ENCODE assay signal across 8 cellular contexts in genomic region chr20:25399038-25399430, GRCh38. TPM values are rescaled to one million over a fixed set of nuclear protein-coding genes. Genes with fewer than 3 reads are reported as not detected.
A peak's percentile ranks its signal among the peaks of the same experiment; 100 is the strongest.
DNase-seq lines count a peak whose midpoint lies in the region; ATAC-seq and TF ChIP-seq lines count a peak whose summit lies in the region.

No MANE protein-coding gene starts in this region.

- no peaks in the 10 kb centered on the region for H4K20me1 ChIP-seq in MM.1S (ENCODE audit: insufficient read depth, low read length)
- H4K20me1 ChIP-seq in PC-9 (ENCODE audit: insufficient read depth) = no peaks in the 10 kb centered on the region

- POLR2A ChIA-PET in BJ (lab: Charles Lee) (no interaction called here), PC-9 (lab: Charles Lee; ENCODE audit: unreplicated experiment) (interaction anchor here (0.6 kb wide), 1 partner anchor 35 kb away, joined by 3 read pairs; no protein-coding TSS in a partner anchor)

- peaks cover 8% of the 10 kb centered on the region for H3K4me1 ChIP-seq in MM.1S (ENCODE audit: low read length)
- H3K4me1 ChIP-seq in PC-9 (replicated peaks; ENCODE audit: insufficient read depth) = peaks cover 25% of the 10 kb centered on the region
- peaks cover 0 to 4% of the 10 kb centered on the region in 2 donors for H3K4me1 ChIP-seq in left lung
- H3K4me1 ChIP-seq in tibial artery = peaks cover 0 to 4% (median 0%) of the 10 kb centered on the region in 4 donors

- intact Hi-C loops in PC-9 (cut with micrococcal nuclease; ENCODE audit: unreplicated experiment) = loop anchor here (1.0 to 2.0 kb wide), 7 partner anchors 62 to 406 kb away; no protein-coding TSS in a partner anchor
- intact Hi-C loops in left lung (cut with DNase I) = loop anchor here in 1 of 2 donors (10.0 kb wide), 1 partner anchor 104 kb away; no protein-coding TSS in a partner anchor
- intact Hi-C loops in tibial artery (cut with DNase I; ENCODE audit: low total_unique reads) = loop anchor here (5.0 to 10.0 kb wide), 3 partner anchors 87 to 334 kb away; partner anchors contain the start of gene ENTPD6

- CTCF ChIA-PET in BJ (lab: Yijun Ruan, JAX) (interaction anchor here (0.5 to 6.4 kb wide), 27 partner anchors 9 to 600 kb away, joined by 3 to 71 read pairs (median 4); partner anchors contain the start of genes ENTPD6 and GINS1), PC-9 (lab: Charles Lee) (interaction anchor here (0.5 to 2.4 kb wide), 13 partner anchors 9 to 405 kb away, joined by 3 to 12 read pairs (median 4); partner anchors contain the start of genes APMAP and GINS1)

- no peaks in the 10 kb centered on the region for H3K9me2 ChIP-seq in MM.1S (replicated peaks; ENCODE audit: insufficient read depth, low read length)
- no peaks in the 10 kb centered on the region for H3K9me2 ChIP-seq in PC-9 (ENCODE audit: insufficient read depth)

- H3K9ac ChIP-seq in MM.1S (ENCODE audit: low read length) = no peak overlapping the region

- H3K79me2 ChIP-seq in MM.1S (ENCODE audit: low read length) = no peaks in the 10 kb centered on the region
- H3K79me2 ChIP-seq in PC-9 (ENCODE audit: low read depth) = no peaks in the 10 kb centered on the region

- H3K4me2 ChIP-seq in MM.1S (ENCODE audit: low read depth, low read length) (no peak overlapping the region), PC-9 (peak overlapping the region; percentile 51)

- H3K36me3 ChIP-seq in BJ (ENCODE audit: control insufficient read depth, insufficient read depth, low read length) (no peaks in the 10 kb centered on the region), MM.1S (replicated peaks; ENCODE audit: insufficient read depth, low read length) (no peaks in the 10 kb centered on the region), PC-9 (ENCODE audit: low read depth) (no peaks in the 10 kb centered on the region), left lung (no peaks in the 10 kb centered on the region), tibial artery (no peaks in the 10 kb centered on the region)

- H2AFZ ChIP-seq in MM.1S (ENCODE audit: low read length) (no peak overlapping the region), PC-9 (no peak overlapping the region)

- TF ChIP-seq CTCF in BJ (IDR thresholded peaks at IDR 0.05; ENCODE audit: insufficient read depth, low read depth, low read length) (peak; percentile 61), MM.1S (IDR thresholded peaks at IDR 0.05; ENCODE audit: low read length) (peak; percentile 56), PC-9 (conservative IDR thresholded peaks at IDR 0.05) (peak; percentile 65), choroid plexus epithelial cell (conservative IDR thresholded peaks at IDR 0.05; ENCODE audit: low read depth, low read length) (peak; percentile 69), left lung (IDR thresholded peaks at IDR 0.05) (peak; percentile 43 to 51), tibial artery (IDR thresholded peaks at IDR 0.05) (peak; percentile 58 to 60)

- H3K27me3 ChIP-seq in BJ (ENCODE audit: control insufficient read depth, insufficient read depth, low read length) (no peaks in the 10 kb centered on the region), MM.1S (replicated peaks; ENCODE audit: insufficient read depth, low read length) (no peaks in the 10 kb centered on the region), PC-9 (ENCODE audit: insufficient read depth, low read depth) (no peaks in the 10 kb centered on the region), left lung (no peaks in the 10 kb centered on the region), tibial artery (peaks cover 0 to 3% of the 10 kb centered on the region in 2 donors)

- H3K4me3 ChIP-seq in BJ (ENCODE audit: low read depth, low read length) = no peak overlapping the region
- no peak overlapping the region for H3K4me3 ChIP-seq in MM.1S (ENCODE audit: low read length)
- no peak overlapping the region for H3K4me3 ChIP-seq in PC-9
- no peak overlapping the region for H3K4me3 ChIP-seq in choroid plexus epithelial cell (ENCODE audit: low read depth, low read length)
- H3K4me3 ChIP-seq in left lung = no peak overlapping the region
- no peak overlapping the region for H3K4me3 ChIP-seq in tibial artery

- ATAC-seq in GM18858 (IDR thresholded peaks at IDR 0.05; ENCODE audit: unreplicated experiment) (peak; percentile 49), left lung (peak; percentile 94), HG03175 (IDR thresholded peaks at IDR 0.05; ENCODE audit: unreplicated experiment) (no peak)

- no peaks in the 10 kb centered on the region for H3K9me3 ChIP-seq in MM.1S (replicated peaks; ENCODE audit: insufficient read depth, low read length)
- H3K9me3 ChIP-seq in PC-9 (ENCODE audit: insufficient read depth, low read depth) = peaks cover 10% of the 10 kb centered on the region; the same call in 1 of the 2 replicates
- H3K9me3 ChIP-seq in left lung = peaks cover 0 to 28% of the 10 kb centered on the region in 2 donors
- H3K9me3 ChIP-seq in tibial artery = peaks cover 0 to 17% (median 13%) of the 10 kb centered on the region in 3 donors

- DNase-seq in BJ (ENCODE audit: low read depth) (peak; percentile 26), MM.1S (peak; percentile 61), PC-9 (peak; percentile 52 to 67), choroid plexus epithelial cell (ENCODE audit: low read depth) (peak; percentile 91), left lung (no peak), tibial artery (peak in 1 of 2 donors; percentile 38)

- BruUV-seq in PC-9 (replicated peaks; lab: Mats Ljungman, UMichigan) = no TSS peak

- H3F3A ChIP-seq in MM.1S (ENCODE audit: insufficient read depth, low read length) (no peaks in the 10 kb centered on the region), PC-9 (ENCODE audit: insufficient read depth, low read depth) (peaks cover 9% of the 10 kb centered on the region; the same call in 1 of the 2 replicates)

- H3K27ac ChIP-seq in MM.1S (ENCODE audit: low read length) (no peak overlapping the region), PC-9 (no peak overlapping the region), left lung (no peak overlapping the region), tibial artery (no peak overlapping the region)

RNA-seq across cellular contexts. Expression of gene ABHD12, which starts 8.4 kb away (rescaled TPM):
- 20.2 and 25.0 TPM in 2 replicates for polyA plus RNA-seq in BJ (2011; rRNA removed)
- 18.3 and 21.0 TPM in 2 replicates for polyA minus RNA-seq in BJ (2011; rRNA and poly(A)+ RNA removed)
- 60.1 and 72.6 TPM in 2 replicates for total RNA-seq in PC-9 (2021)
- 10 to 100 TPM; 52.1 to 57.8 TPM for total RNA-seq in left lung

RNA-seq across cellular contexts. Expression of gene GINS1, which starts 8.4 kb away (rescaled TPM):
- 2.7 and 4.7 TPM in 2 replicates for polyA plus RNA-seq in BJ (2011; rRNA removed)
- polyA minus RNA-seq in BJ (2011; rRNA and poly(A)+ RNA removed) = 2.7 and 3.0 TPM in 2 replicates
- total RNA-seq in PC-9 (2021) = 26.6 and 27.8 TPM in 2 replicates
- total RNA-seq in left lung = 1 to 10 TPM; 4.8 to 6.4 TPM

Comparison
In these comparisons a context has a peak if more than half of its experiments do, and no peak if none do; other contexts are left out.
1. DNase-seq: peak in BJ (single experiment), MM.1S (single experiment), PC-9 (2 of 2) and choroid plexus epithelial cell (single experiment); none in left lung (0 of 2).
2. Peak in every context shown above with its lines, with median percentiles within 50 percentile points of each other: CTCF ChIP-seq.